Comparison of ENCODE assay signal across 1 cellular context in the genomic region with DNA sequence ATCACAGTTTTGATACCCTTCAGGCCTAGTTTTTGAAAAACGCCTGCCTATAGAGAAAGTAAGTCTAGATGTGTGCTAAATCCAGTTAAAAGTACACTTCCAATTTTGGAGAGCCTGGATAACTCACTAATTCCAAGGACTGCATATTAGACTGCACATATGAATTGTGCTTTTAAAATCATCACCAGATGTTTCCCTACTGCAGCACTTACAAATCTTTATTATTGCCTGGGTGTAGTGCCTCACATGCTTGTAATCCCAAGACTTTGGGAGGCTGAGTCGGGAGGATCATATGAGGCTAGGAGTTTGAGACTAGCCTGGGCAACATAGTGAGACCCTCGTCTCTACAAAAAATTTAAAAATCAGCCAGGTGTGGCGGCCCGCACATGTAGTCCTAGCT.
TF ChIP-seq lines count a peak whose summit lies in the region.

No MANE protein-coding gene starts in this region.

TF ChIP-seq in GM12878, 131 proteins besides CTCF, POLR2A, EP300 and RAD21:
- TF ChIP-seq KLF5 (IDR thresholded peaks at IDR 0.05; ENCODE audit: partially characterized antibody), result no peak
- no peak for TF ChIP-seq HDAC2 (IDR thresholded peaks at IDR 0.05)
- no peak for TF ChIP-seq EZH2 (IDR thresholded peaks at IDR 0.05; ENCODE audit: borderline replicate concordance, control insufficient read depth, low read depth, low read length)
- TF ChIP-seq MTA3 (IDR thresholded peaks at IDR 0.05; ENCODE audit: borderline replicate concordance, low read length), result no peak
- TF ChIP-seq SMARCA5 (IDR thresholded peaks at IDR 0.05), result no peak
- TF ChIP-seq, protein P1, sequence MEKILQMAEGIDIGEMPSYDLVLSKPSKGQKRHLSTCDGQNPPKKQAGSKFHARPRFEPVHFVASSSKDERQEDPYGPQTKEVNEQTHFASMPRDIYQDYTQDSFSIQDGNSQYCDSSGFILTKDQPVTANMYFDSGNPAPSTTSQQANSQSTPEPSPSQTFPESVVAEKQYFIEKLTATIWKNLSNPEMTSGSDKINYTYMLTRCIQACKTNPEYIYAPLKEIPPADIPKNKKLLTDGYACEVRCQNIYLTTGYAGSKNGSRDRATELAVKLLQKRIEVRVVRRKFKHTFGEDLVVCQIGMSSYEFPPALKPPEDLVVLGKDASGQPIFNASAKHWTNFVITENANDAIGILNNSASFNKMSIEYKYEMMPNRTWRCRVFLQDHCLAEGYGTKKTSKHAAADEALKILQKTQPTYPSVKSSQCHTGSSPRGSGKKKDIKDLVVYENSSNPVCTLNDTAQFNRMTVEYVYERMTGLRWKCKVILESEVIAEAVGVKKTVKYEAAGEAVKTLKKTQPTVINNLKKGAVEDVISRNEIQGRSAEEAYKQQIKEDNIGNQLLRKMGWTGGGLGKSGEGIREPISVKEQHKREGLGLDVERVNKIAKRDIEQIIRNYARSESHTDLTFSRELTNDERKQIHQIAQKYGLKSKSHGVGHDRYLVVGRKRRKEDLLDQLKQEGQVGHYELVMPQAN (conservative IDR thresholded peaks at IDR 0.05), result no peak
- no peak for TF ChIP-seq EED (IDR thresholded peaks at IDR 0.05; ENCODE audit: low read depth)
- TF ChIP-seq RAD51 (IDR thresholded peaks at IDR 0.05), result no peak
- no peak for TF ChIP-seq TCF7 (IDR thresholded peaks at IDR 0.05; ENCODE audit: borderline replicate concordance)
- no peak for TF ChIP-seq CBFB (IDR thresholded peaks at IDR 0.05; ENCODE audit: low read depth)
- no peak for TF ChIP-seq RUNX3 (IDR thresholded peaks at IDR 0.05; ENCODE audit: low read length)
- no peak for TF ChIP-seq ZSCAN29 (IDR thresholded peaks at IDR 0.05)
